ENCODE assay signal across 1 cellular context in genomic region chr1:232905324-232906034, GRCh38.
TF ChIP-seq lines count a peak whose summit lies in the region.

No MANE protein-coding gene starts in this region.

TF ChIP-seq in H1, 55 proteins besides CTCF, POLR2A, EP300 and RAD21:
- TF ChIP-seq CHD1 (IDR thresholded peaks at IDR 0.05; ENCODE audit: low read depth, low read length) = no peak
- no peak for TF ChIP-seq FOSL1 (IDR thresholded peaks at IDR 0.05; ENCODE audit: insufficient read depth, low read depth, low read length)
- TF ChIP-seq MAFK (IDR thresholded peaks at IDR 0.05; ENCODE audit: low read depth, low read length) = peak; percentile 98
- TF ChIP-seq TBP (IDR thresholded peaks at IDR 0.05; ENCODE audit: low read depth, low read length) = no peak
- no peak for TF ChIP-seq EGR1 (IDR thresholded peaks at IDR 0.05; ENCODE audit: borderline replicate concordance, low read depth, low read length)
- TF ChIP-seq, protein P1, sequence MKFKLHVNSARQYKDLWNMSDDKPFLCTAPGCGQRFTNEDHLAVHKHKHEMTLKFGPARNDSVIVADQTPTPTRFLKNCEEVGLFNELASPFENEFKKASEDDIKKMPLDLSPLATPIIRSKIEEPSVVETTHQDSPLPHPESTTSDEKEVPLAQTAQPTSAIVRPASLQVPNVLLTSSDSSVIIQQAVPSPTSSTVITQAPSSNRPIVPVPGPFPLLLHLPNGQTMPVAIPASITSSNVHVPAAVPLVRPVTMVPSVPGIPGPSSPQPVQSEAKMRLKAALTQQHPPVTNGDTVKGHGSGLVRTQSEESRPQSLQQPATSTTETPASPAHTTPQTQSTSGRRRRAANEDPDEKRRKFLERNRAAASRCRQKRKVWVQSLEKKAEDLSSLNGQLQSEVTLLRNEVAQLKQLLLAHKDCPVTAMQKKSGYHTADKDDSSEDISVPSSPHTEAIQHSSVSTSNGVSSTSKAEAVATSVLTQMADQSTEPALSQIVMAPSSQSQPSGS (IDR thresholded peaks at IDR 0.05; ENCODE audit: low read length) = no peak
- no peak for TF ChIP-seq ASH2L (IDR thresholded peaks at IDR 0.05; ENCODE audit: low read length)
